ENCODE assay signal across 9 cellular contexts in the genomic region with DNA sequence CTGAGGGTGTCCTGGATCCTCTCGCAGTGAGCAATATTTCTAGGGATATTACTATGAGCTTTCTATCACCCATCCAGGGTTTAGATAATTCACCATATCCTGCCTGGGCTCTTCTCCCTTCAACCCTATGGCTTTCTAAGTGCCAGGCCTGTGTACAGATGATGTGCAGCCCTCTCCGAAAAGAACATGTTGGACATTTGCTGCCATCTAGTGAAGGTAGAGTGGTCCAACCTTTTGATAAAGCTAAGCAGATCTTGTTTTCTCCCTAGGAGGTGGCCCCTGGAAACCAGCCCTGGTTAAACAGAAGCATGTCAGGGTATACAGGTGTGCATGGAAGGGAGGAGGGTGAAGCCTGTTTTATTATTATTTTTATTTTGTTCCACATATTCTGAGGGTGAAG. TPM values are rescaled to one million over a fixed set of nuclear protein-coding genes. Genes with fewer than 3 reads are reported as not detected.
DNase-seq lines count a peak whose midpoint lies in the region; ATAC-seq, FAIRE-seq and TF ChIP-seq lines count a peak whose summit lies in the region.
"Had no signal": no experiment of that assay in that cellular context is flagged by ENCODE, and none has a peak within 500 bp of the region (broad histone marks: within the 10 kb centered on the region; RNA-seq: fewer than 3 reads in every experiment).

No MANE protein-coding gene starts in this region.

- DNase-seq in DND-41 (no peak), GM12878 (ENCODE audit: low read depth, low spot score) (no peak), posterior vena cava (ENCODE audit: low spot score) (no peak)
- DNase-seq in stimulated activated CD4-positive, alpha-beta T cell treated with anti-CD3 and anti-CD28 coated beads, Interleukin-4, amount 100 ng/mL, for 4 hours, result no peak
- no peak for DNase-seq in activated CD4-positive, alpha-beta T cell treated with anti-CD3 and anti-CD28 coated beads, Interleukin-2, amount 50 U/mL, for 4 hours

- H3K4me3 ChIP-seq in DND-41 (ENCODE audit: low read depth in 1 of 2, low read length in 2 of 2), result no peak overlapping the region
- H3K4me3 ChIP-seq in GM12878, result no peak overlapping the region
- H3K4me3 ChIP-seq in liver (ENCODE audit: low read depth in 1 of 3, low read length in 3 of 3), result no peak overlapping the region

- H3K27me3 ChIP-seq in DND-41 (ENCODE audit: insufficient read depth, low read length, poor library complexity) (peaks cover 8% of the 10 kb centered on the region), GM12878 (replicated peaks in 1 of 2; ENCODE audit: control insufficient read depth in 2 of 2, insufficient read depth in 2 of 2, low read length in 1 of 2) (no peaks in the 10 kb centered on the region; a peak in 1 of 4 replicates), liver (ENCODE audit: control insufficient read depth in 4 of 4, insufficient read depth in 4 of 4, low read length in 3 of 4) (peaks cover 0 to 5% (median 2%) of the 10 kb centered on the region in 4 donors)

- H2AFZ ChIP-seq in DND-41 (ENCODE audit: low read depth, low read length) (no peak overlapping the region), GM12878 (ENCODE audit: control insufficient read depth, low read depth, low read length) (no peak overlapping the region)

- intact Hi-C loops in GM12878 (cut with micrococcal nuclease; ENCODE audit: unreplicated experiment) (loop anchor here (10.0 kb wide), 1 partner anchor 319 kb away; no protein-coding TSS in a partner anchor), posterior vena cava (cut with DNase I) (no loop called here)

- H4K20me1 ChIP-seq in DND-41 (ENCODE audit: insufficient read depth, low read length) (peaks cover 4% of the 10 kb centered on the region; the same call in 1 of the 2 replicates), GM12878 (ENCODE audit: control insufficient read depth, insufficient read depth) (no peaks in the 10 kb centered on the region)

- CTCF ChIA-PET in GM12878 (lab: Yijun Ruan, JAX), result interaction anchor here (0.6 to 1.3 kb wide), 7 partner anchors 13 to 322 kb away, joined by 3 to 6 read pairs (median 3); no protein-coding TSS in a partner anchor

- H3K4me1 ChIP-seq in DND-41 (ENCODE audit: insufficient read depth, low read length) (no peaks in the 10 kb centered on the region), GM12878 (ENCODE audit: control insufficient read depth, insufficient read depth, low read length) (no peaks in the 10 kb centered on the region), liver (ENCODE audit: control insufficient read depth in 4 of 4, insufficient read depth in 4 of 4, low read length in 3 of 4) (no peaks in the 10 kb centered on the region)

- POLR2A ChIA-PET in GM12878 (lab: Charles Lee), result no interaction called here

- no peaks in the 10 kb centered on the region for H3K9me3 ChIP-seq in DND-41 (ENCODE audit: insufficient read depth, low read length, severe bottlenecking)
- H3K9me3 ChIP-seq in GM12878 (replicated peaks; ENCODE audit: control insufficient read depth, insufficient read depth, low read length), result no peaks in the 10 kb centered on the region
- H3K9me3 ChIP-seq in liver (ENCODE audit: control insufficient read depth in 4 of 4, low read length in 3 of 4), result no peaks in the 10 kb centered on the region

- peak; percentile 31 for TF ChIP-seq CTCF in DND-41 (IDR thresholded peaks at IDR 0.05; ENCODE audit: borderline replicate concordance, extremely low read depth, low read length, poor library complexity, severe bottlenecking)
- peak; percentile 9; the same call in 1 of the 2 replicates for TF ChIP-seq CTCF in LNCAP (IDR thresholded peaks at IDR 0.05)
- TF ChIP-seq CTCF in GM12878 (IDR thresholded peaks at IDR 0.05 in 2 of 3, conservative IDR thresholded peaks at IDR 0.05 in 1 of 3; ENCODE audit: control insufficient read depth in 2 of 3, extremely low read depth in 1 of 3, insufficient read depth in 1 of 3, low read depth in 3 of 3, low read length in 3 of 3), result peak; percentile 18 to 32 (median 22); a peak in 4 of 6 replicates
- peak; percentile 32 for TF ChIP-seq CTCF in liver (IDR thresholded peaks at IDR 0.05; ENCODE audit: low read depth, low read length, missing input control)

- TF ChIP-seq EP300 in GM12878 (IDR thresholded peaks at IDR 0.05; ENCODE audit: borderline replicate concordance in 1 of 2, control insufficient read depth in 1 of 2, low read depth in 2 of 2, low read length in 2 of 2), result no peak

- in situ Hi-C loops in GM12878 (cut with MboI), result no loop called here

- H3K9ac ChIP-seq in DND-41 (ENCODE audit: low read depth, low read length) (no peak overlapping the region), GM12878 (ENCODE audit: control insufficient read depth, insufficient read depth, low read length) (no peak overlapping the region), liver (ENCODE audit: low read depth in 1 of 2, low read length in 2 of 2) (no peak overlapping the region)

- TF ChIP-seq POLR2A in GM12878 (IDR thresholded peaks at IDR 0.05; ENCODE audit: low read depth, low read length), result no peak

- RAD21 ChIA-PET in GM12878 (lab: Charles Lee; ENCODE audit: unreplicated experiment), result interaction anchor here (0.8 to 1.0 kb wide), 2 partner anchors 322 to 324 kb away, joined by 3 read pairs; no protein-coding TSS in a partner anchor

- H3K27ac ChIP-seq in DND-41 (ENCODE audit: low read length), result no peak overlapping the region
- no peak overlapping the region for H3K27ac ChIP-seq in GM12878 (ENCODE audit: control insufficient read depth, insufficient read depth)
- H3K27ac ChIP-seq in liver (ENCODE audit: low read depth in 1 of 2, low read length in 2 of 2), result no peak overlapping the region

- ATAC-seq in DND-41 (ENCODE audit: insufficient read depth, low read depth) (no peak), GM12878 (peak; percentile 42; the same call in 2 of the 3 replicates), GM21447 (IDR thresholded peaks at IDR 0.05; ENCODE audit: unreplicated experiment) (no peak)

- FAIRE-seq in GM12878 (lab: Jason Lieb, UNC), result no peak

- H3K36me3 ChIP-seq in DND-41 (ENCODE audit: insufficient read depth, low read length), result no peaks in the 10 kb centered on the region
- H3K36me3 ChIP-seq in GM12878 (ENCODE audit: control insufficient read depth in 2 of 2, insufficient read depth in 2 of 2, low read length in 1 of 2), result no peaks in the 10 kb centered on the region
- H3K36me3 ChIP-seq in liver (ENCODE audit: control insufficient read depth in 4 of 4, insufficient read depth in 3 of 4, low read depth in 1 of 4, low read length in 3 of 4), result no peaks in the 10 kb centered on the region

- TF ChIP-seq RAD21 in GM12878 (IDR thresholded peaks at IDR 0.05; ENCODE audit: insufficient read depth, low read depth, low read length) (peak; percentile 36; the same call in 1 of the 2 replicates), liver (IDR thresholded peaks at IDR 0.05) (peak; percentile 70 to 73)

- WGBS in GM12878 (ENCODE audit: insufficient coverage, insufficient replicate concordance, low lambda C conversion rate, missing lambda C conversion rate), result 41% methylated on average over 2 of the region's 2 CpGs
- 46% methylated on average over 2 of the region's 2 CpGs for WGBS in liver

- SMC1A ChIA-PET in GM12878 (lab: Charles Lee; ENCODE audit: uncharacterized antibody, unreplicated experiment), result interaction anchor here (0.6 to 1.0 kb wide), 3 partner anchors 35 to 324 kb away, joined by 3 to 4 read pairs (median 3); no protein-coding TSS in a partner anchor

- BruUV-seq in GM12878 (replicated peaks; lab: Mats Ljungman, UMichigan), result no TSS peak

- H3K79me2 ChIP-seq in DND-41 (ENCODE audit: insufficient read depth, low read length) (no peaks in the 10 kb centered on the region), GM12878 (ENCODE audit: control insufficient read depth, insufficient read depth, low read length) (no peaks in the 10 kb centered on the region)

- no peak overlapping the region for H3K4me2 ChIP-seq in DND-41 (ENCODE audit: insufficient read depth, low read length)
- H3K4me2 ChIP-seq in GM12878 (ENCODE audit: control insufficient read depth, insufficient read depth), result no peak overlapping the region

TF ChIP-seq in GM12878, 131 proteins besides CTCF, POLR2A, EP300 and RAD21 (continues in another document):
- TF ChIP-seq, protein P1, sequence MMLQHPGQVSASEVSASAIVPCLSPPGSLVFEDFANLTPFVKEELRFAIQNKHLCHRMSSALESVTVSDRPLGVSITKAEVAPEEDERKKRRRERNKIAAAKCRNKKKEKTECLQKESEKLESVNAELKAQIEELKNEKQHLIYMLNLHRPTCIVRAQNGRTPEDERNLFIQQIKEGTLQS (IDR thresholded peaks at IDR 0.05; ENCODE audit: borderline replicate concordance, extremely low read depth, low read depth, low read length), result no peak
- TF ChIP-seq TCF7 (IDR thresholded peaks at IDR 0.05; ENCODE audit: borderline replicate concordance) (no peak), SMARCA5 (IDR thresholded peaks at IDR 0.05) (no peak), HDAC2 (IDR thresholded peaks at IDR 0.05) (no peak)

TF ChIP-seq in liver, 16 proteins besides CTCF, POLR2A, EP300 and RAD21 (continues in another document):
- TF ChIP-seq MAX (IDR thresholded peaks at IDR 0.05), result no peak
- no peak for TF ChIP-seq FOXA2 (IDR thresholded peaks at IDR 0.05)
- no peak for TF ChIP-seq HNF4A (conservative IDR thresholded peaks at IDR 0.05)
- no peak for TF ChIP-seq FOXA1 (IDR thresholded peaks at IDR 0.05)
- TF ChIP-seq NR2F2 (IDR thresholded peaks at IDR 0.05), result no peak

RNA-seq across cellular contexts. Expression of gene SCN10A, which starts 27.9 kb away (rescaled TPM):
- not detected in 2 replicates for total RNA-seq in GM12878 (2013; cell fraction: nucleolus; rRNA removed)
- total RNA-seq in GM12878 (2014; rRNA removed) (not detected in 2 replicates), GM12878 (2014; rRNA removed; fragmentation: Illumina TruSeq; extraction: Trizol) (not detected in 2 replicates), GM12878 (2021) (not detected in 2 replicates), liver (under 1 TPM in 1 of 2 donors, not detected in 1; under 0.01 TPM), posterior vena cava (under 1 TPM in 1 of 2 donors, not detected in 1; 0.05 TPM)
- not detected for polyA plus RNA-seq in GM12878 (2011; ENCODE audit: low read depth)
- polyA plus RNA-seq in GM12878 (2011; rRNA removed) (not detected in 2 replicates), GM12878 (2014; fragmentation: Illumina TruSeq; extraction: Trizol) (not detected in 2 replicates), GM12878 (2014; fragmentation: Nextera tagmentation; extraction: Ambion mirVana) (not detected), GM12878 (2014; rRNA removed) (not detected in 2 replicates), GM12878 (2016; fragmentation: Nextera tagmentation; extraction: Ambion mirVana) (not detected), liver (not detected)
- not detected in 2 replicates for polyA plus RNA-seq in GM12878 (2011; cell fraction: cytosol; rRNA removed)
- not detected in 2 replicates for polyA plus RNA-seq in GM12878 (2011; cell fraction: nucleus; rRNA removed)
- polyA plus RNA-seq in GM12878 (2012), result not detected in 2 replicates
- polyA minus RNA-seq in GM12878 (2011; rRNA and poly(A)+ RNA removed), result not detected in 2 replicates
- polyA minus RNA-seq in GM12878 (2011; cell fraction: cytosol; rRNA and poly(A)+ RNA removed), result not detected in 2 replicates
- polyA minus RNA-seq in GM12878 (2011; cell fraction: nucleus; rRNA and poly(A)+ RNA removed), result not detected in 2 replicates
- total RNA-seq: urinary bladder had no signal
- polyA plus RNA-seq: urinary bladder had no signal
